In the genomic region with DNA sequence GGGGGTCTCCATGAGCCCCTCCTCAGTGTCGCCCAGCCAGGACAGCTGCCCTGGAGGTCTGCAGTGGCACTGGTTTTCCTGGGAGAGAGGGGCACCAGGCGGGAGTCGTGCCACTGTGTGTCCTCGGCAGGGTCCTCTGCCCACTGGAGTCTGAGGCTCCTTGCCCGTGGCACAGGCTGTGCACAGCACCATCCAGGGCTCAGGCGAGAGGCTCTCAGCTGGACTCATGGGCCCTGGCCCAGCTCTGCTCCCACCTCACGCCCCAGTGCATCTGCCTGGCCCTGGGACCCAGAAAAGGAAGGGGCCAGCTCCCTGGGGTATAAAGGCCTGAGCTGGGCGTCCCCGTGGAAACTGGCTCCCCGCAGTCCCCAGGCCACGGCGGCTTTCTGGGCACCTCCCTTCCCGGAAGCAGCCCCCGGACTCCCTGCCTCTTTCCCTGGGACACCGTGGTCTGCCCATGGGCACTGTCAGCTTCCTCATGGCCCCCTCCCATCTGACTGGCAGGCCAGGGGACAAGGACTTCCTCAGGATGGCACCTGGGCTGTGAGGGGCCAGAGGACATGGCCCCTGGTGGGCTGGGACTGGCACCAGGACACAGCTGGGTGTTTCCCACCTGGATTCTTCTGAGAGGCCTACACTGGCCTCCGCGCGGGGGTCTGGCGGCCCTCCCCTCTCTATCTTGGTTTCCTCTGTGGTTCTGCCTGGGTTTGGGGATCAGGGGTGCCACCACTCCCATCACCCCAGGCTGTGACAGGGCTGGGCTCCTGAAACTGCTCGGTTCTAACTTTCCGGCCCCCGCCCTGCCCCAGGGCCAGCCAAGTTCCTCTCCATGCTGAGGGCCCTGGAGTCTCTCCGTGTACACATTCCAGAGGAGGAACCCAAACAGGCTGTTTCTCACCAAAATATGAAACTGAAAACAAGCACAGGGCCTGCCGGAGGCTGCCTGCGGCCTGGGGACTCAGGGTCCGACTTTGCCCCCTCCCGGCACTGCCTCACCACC, we compare ENCODE assay signal across 18 cellular contexts. TPM values are rescaled to one million over a fixed set of nuclear protein-coding genes. Genes with fewer than 3 reads are reported as not detected.
"Had no signal": no experiment of that assay in that cellular context is flagged by ENCODE, and none has a peak within 500 bp of the region (broad histone marks: within the 10 kb centered on the region; RNA-seq: fewer than 3 reads in every experiment).

No MANE protein-coding gene starts in this region.

- H3K27me3 ChIP-seq: ascending aorta had no signal

- H3K27ac Mint-ChIP-seq: activated CD4-positive, alpha-beta memory T cell treated with anti-CD3 and anti-CD28 coated beads for 36 hours; activated naive CD8-positive, alpha-beta T cell treated with anti-CD3 and anti-CD28 coated beads, Interleukin-2, amount 10 ng/mL, durations not matched to agents 7 days and 5 days; mesothelial cell of epicardium; stimulated activated memory B cell treated with anti-CD40 and anti-IgM and Interleukin-4, amounts not matched to agents 10 μg/mL and 1 μg/mL and 100 μg/mL, for 72 hours had no signal

- H3K4me1 Mint-ChIP-seq: activated naive CD8-positive, alpha-beta T cell treated with anti-CD3 and anti-CD28 coated beads, Interleukin-2, amount 10 ng/mL, durations not matched to agents 7 days and 5 days; neural crest cell; stimulated activated memory B cell treated with anti-CD40 and anti-IgM and Interleukin-4, amounts not matched to agents 10 μg/mL and 1 μg/mL and 100 μg/mL, for 72 hours had no signal

- ATAC-seq: heart left ventricle; stimulated activated memory B cell treated with anti-CD40 and anti-IgM and Interleukin-4, amounts not matched to agents 10 μg/mL and 1 μg/mL and 100 μg/mL, for 72 hours had no signal

- H3K4me3 Mint-ChIP-seq: activated CD4-positive, alpha-beta memory T cell treated with anti-CD3 and anti-CD28 coated beads for 36 hours; activated naive CD8-positive, alpha-beta T cell treated with anti-CD3 and anti-CD28 coated beads, Interleukin-2, amount 10 ng/mL, durations not matched to agents 7 days and 5 days; mesothelial cell of epicardium; neural crest cell; stimulated activated memory B cell treated with anti-CD40 and anti-IgM and Interleukin-4, amounts not matched to agents 10 μg/mL and 1 μg/mL and 100 μg/mL, for 72 hours had no signal

- H3K27ac ChIP-seq: ascending aorta, esophagus muscularis mucosa, heart left ventricle, left ventricle myocardium inferior, skin epidermis, tibial nerve had no signal

- H3K36me3 Mint-ChIP-seq: activated CD4-positive, alpha-beta memory T cell treated with anti-CD3 and anti-CD28 coated beads for 36 hours; activated naive CD8-positive, alpha-beta T cell treated with anti-CD3 and anti-CD28 coated beads, Interleukin-2, amount 10 ng/mL, durations not matched to agents 7 days and 5 days; mesothelial cell of epicardium; stimulated activated memory B cell treated with anti-CD40 and anti-IgM and Interleukin-4, amounts not matched to agents 10 μg/mL and 1 μg/mL and 100 μg/mL, for 72 hours had no signal

- DNase-seq: activated CD4-positive, alpha-beta memory T cell treated with anti-CD3 and anti-CD28 coated beads for 36 hours; activated CD4-positive, alpha-beta T cell treated with anti-CD3 and anti-CD28 coated beads for 1 hour; activated naive CD8-positive, alpha-beta T cell treated with anti-CD3 and anti-CD28 coated beads, Interleukin-2, amount 10 ng/mL, durations not matched to agents 7 days and 5 days; activated T-cell treated with anti-CD3 and anti-CD28 coated beads, Interleukin-2, amount 50 U/mL, for 48 hours; islet precursor cell; left ventricle myocardium inferior; SW 1271 had no signal

- H3K9me3 ChIP-seq: ascending aorta, esophagus muscularis mucosa, heart left ventricle, left ventricle myocardium inferior, tibial nerve had no signal

- H3K9me3 Mint-ChIP-seq: activated CD4-positive, alpha-beta memory T cell treated with anti-CD3 and anti-CD28 coated beads for 36 hours; activated naive CD8-positive, alpha-beta T cell treated with anti-CD3 and anti-CD28 coated beads, Interleukin-2, amount 10 ng/mL, durations not matched to agents 7 days and 5 days; mesothelial cell of epicardium; neural crest cell; stimulated activated memory B cell treated with anti-CD40 and anti-IgM and Interleukin-4, amounts not matched to agents 10 μg/mL and 1 μg/mL and 100 μg/mL, for 72 hours had no signal

- H3K4me3 ChIP-seq: ascending aorta, esophagus muscularis mucosa, heart left ventricle, left ventricle myocardium inferior, skin epidermis, tibial nerve had no signal

RNA-seq across cellular contexts. Expression of a gene that starts 5.5 kb away (rescaled TPM):
- total RNA-seq: activated CD4-positive, alpha-beta memory T cell treated with anti-CD3 and anti-CD28 coated beads for 36 hours; activated naive CD8-positive, alpha-beta T cell treated with anti-CD3 and anti-CD28 coated beads, Interleukin-2, amount 10 ng/mL, durations not matched to agents 7 days and 5 days; ascending aorta; bronchial epithelial cell; esophagus muscularis mucosa; frontal cortex; heart left ventricle; left ventricle myocardium inferior; mesothelial cell of epicardium; myocyte; neural crest cell; tibial nerve had no signal
